In the genomic region with DNA sequence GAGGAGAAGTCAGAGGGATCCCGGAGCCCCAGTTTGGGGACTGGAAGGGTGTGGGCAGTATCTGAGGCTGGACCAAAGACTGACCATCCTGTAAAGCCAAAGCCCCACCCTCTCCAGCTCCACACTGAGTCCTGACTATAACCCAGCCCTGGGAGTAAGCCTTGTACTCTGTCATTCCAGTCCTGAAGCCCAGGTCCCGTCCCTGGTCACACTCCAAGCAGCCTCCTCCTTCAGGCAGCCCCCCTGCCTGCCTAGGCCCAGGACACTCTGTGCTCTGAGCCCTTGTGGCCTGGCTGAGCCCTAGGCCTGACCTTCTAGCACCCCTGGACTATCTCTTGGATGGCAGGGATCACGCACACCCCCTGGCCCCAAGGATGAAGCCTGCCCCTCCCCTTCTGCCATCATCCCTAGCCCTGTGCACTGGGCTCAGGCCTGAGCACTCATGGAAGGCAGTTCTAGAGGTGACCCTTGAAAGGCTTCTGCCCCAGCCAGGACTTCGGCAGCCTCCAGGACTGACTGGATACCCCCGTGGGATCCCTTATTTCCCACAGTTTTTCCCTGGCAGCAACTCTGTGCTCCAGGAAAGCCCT, we compare ENCODE assay signal across 26 cellular contexts. TPM values are rescaled to one million over a fixed set of nuclear protein-coding genes. Genes with fewer than 3 reads are reported as not detected.
DNase-seq lines count a peak whose midpoint lies in the region; ATAC-seq, FAIRE-seq and TF ChIP-seq lines count a peak whose summit lies in the region.
"Had no signal": no experiment of that assay in that cellular context is flagged by ENCODE, and none has a peak within 500 bp of the region (broad histone marks: within the 10 kb centered on the region; RNA-seq: fewer than 3 reads in every experiment).

No MANE protein-coding gene starts in this region.

- intact Hi-C loops in K562 (cut with micrococcal nuclease) (no loop called here), upper lobe of right lung (cut with DNase I) (no loop called here)

- TF ChIP-seq POLR2A in K562 (conservative IDR thresholded peaks at IDR 0.05) = no peak
- TF ChIP-seq POLR2A in GM18505 (IDR thresholded peaks at IDR 0.05; ENCODE audit: borderline replicate concordance, extremely low read depth, insufficient read depth, insufficient read length) = no peak

- in situ Hi-C loops in K562 (cut with MboI) = no loop called here

- no peak overlapping the region for H3K4me2 ChIP-seq in K562 (ENCODE audit: insufficient read depth, low read length)

- BruUV-seq in K562 (replicated peaks; lab: Mats Ljungman, UMichigan) = no TSS peak

- H3K4me1 ChIP-seq in K562 (replicated peaks in 1 of 2; ENCODE audit: control insufficient read depth in 2 of 2, insufficient read depth in 2 of 2, low read length in 2 of 2) (peaks cover 0 to 5% of the 10 kb centered on the region in 2 experiments; a peak in 1 of 5 replicates), upper lobe of right lung (no peaks in the 10 kb centered on the region)

- peaks cover 0 to 44% of the 10 kb centered on the region in 2 experiments; a peak in 3 of 5 replicates for H3K27me3 ChIP-seq in K562 (ENCODE audit: control insufficient read depth in 2 of 2, insufficient read depth in 2 of 2, low read length in 2 of 2)
- H3K27me3 ChIP-seq in upper lobe of right lung = no peaks in the 10 kb centered on the region

- no peak for ATAC-seq in K562
- ATAC-seq in upper lobe of right lung = no peak
- no peak for ATAC-seq in GM18505 (IDR thresholded peaks at IDR 0.05; ENCODE audit: unreplicated experiment)

- H3K4me1 Mint-ChIP-seq in progenitor cell of endocrine pancreas (ENCODE audit: low read depth) = peaks cover 1% of the 10 kb centered on the region
- H3K4me1 Mint-ChIP-seq: CD8-positive, alpha-beta memory T cell had no signal

- H3K79me2 ChIP-seq in K562 (ENCODE audit: control insufficient read depth, insufficient read depth, low read length) = no peaks in the 10 kb centered on the region

- no peak overlapping the region for H3K9ac ChIP-seq in K562 (ENCODE audit: insufficient read depth in 1 of 2, low read depth in 2 of 2, low read length in 2 of 2)

- H3K9me3 ChIP-seq in K562 (replicated peaks; ENCODE audit: control insufficient read depth, insufficient read depth, low read depth, low read length) (no peaks in the 10 kb centered on the region), upper lobe of right lung (no peaks in the 10 kb centered on the region)

- no peak for TF ChIP-seq EP300 in K562 (IDR thresholded peaks at IDR 0.05; ENCODE audit: low read length)

- no peak for FAIRE-seq in K562 (lab: Jason Lieb, UNC)
- FAIRE-seq: A204.1, G401.6, GM12892, GM18507, HTR-8/SVneo had no signal

- peaks cover 9% of the 10 kb centered on the region; the same call in 1 of the 2 replicates for H4K20me1 ChIP-seq in K562 (replicated peaks; ENCODE audit: control insufficient read depth, insufficient read depth, low read length)

- POLR2A ChIA-PET in K562 (lab: Yijun Ruan, JAX) = interaction anchor here (0.6 kb wide), 1 partner anchor 18 kb away, joined by 4 read pairs; no protein-coding TSS in a partner anchor

- no peak for TF ChIP-seq CTCF in K562 (IDR thresholded peaks at IDR 0.05 in 2 of 3, conservative IDR thresholded peaks at IDR 0.05 in 1 of 3; ENCODE audit: insufficient read depth in 2 of 3, low read depth in 1 of 3, low read length in 3 of 3)
- TF ChIP-seq CTCF in upper lobe of right lung (IDR thresholded peaks at IDR 0.05) = no peak
- no peak for TF ChIP-seq CTCF in progenitor cell of endocrine pancreas (IDR thresholded peaks at IDR 0.05; ENCODE audit: unreplicated experiment)

- no peaks in the 10 kb centered on the region for H3K9me3 Mint-ChIP-seq in progenitor cell of endocrine pancreas (ENCODE audit: low read depth)
- H3K9me3 Mint-ChIP-seq: CD8-positive, alpha-beta memory T cell had no signal

- H3K4me3 ChIP-seq in K562 (no peak overlapping the region), upper lobe of right lung (no peak overlapping the region)

- H3K9me1 ChIP-seq in K562 (ENCODE audit: control insufficient read depth, insufficient read depth, low read length) = no peaks in the 10 kb centered on the region

- peaks cover 34% of the 10 kb centered on the region for H3K27me3 Mint-ChIP-seq in progenitor cell of endocrine pancreas

- TF ChIP-seq RAD21 in K562 (CRISPR knock-in tag; conservative IDR thresholded peaks at IDR 0.05 in 1 of 2, IDR thresholded peaks at IDR 0.05 in 1 of 2) = no peak

- H3K27ac ChIP-seq in K562 (ENCODE audit: extremely low read depth, low read depth, low read length) = no peak overlapping the region
- H3K27ac ChIP-seq in upper lobe of right lung = no peak overlapping the region
- H3K27ac ChIP-seq: C4-2B had no signal

- 0% methylated on average over 3 of the region's 5 CpGs for WGBS in K562 (ENCODE audit: insufficient coverage, low coverage, missing lambda C conversion rate)

- H2AFZ ChIP-seq in K562 (ENCODE audit: low read depth, low read length) = no peak overlapping the region

- H3K36me3 Mint-ChIP-seq in progenitor cell of endocrine pancreas (ENCODE audit: insufficient read depth) = no peaks in the 10 kb centered on the region
- H3K36me3 Mint-ChIP-seq: CD8-positive, alpha-beta memory T cell had no signal

- H3K4me3 Mint-ChIP-seq in progenitor cell of endocrine pancreas (ENCODE audit: low read depth) = no peak overlapping the region
- H3K4me3 Mint-ChIP-seq: CD8-positive, alpha-beta memory T cell had no signal

- CTCF ChIA-PET in K562 (lab: Yijun Ruan, JAX; ENCODE audit: low intra/inter-chr PET ratio) = no interaction called here

- H3K36me3 ChIP-seq in K562 (ENCODE audit: control insufficient read depth, insufficient read depth, low read length) = no peaks in the 10 kb centered on the region
- H3K36me3 ChIP-seq in upper lobe of right lung = no peaks in the 10 kb centered on the region

- peak; percentile 31 for DNase-seq in activated effector memory CD4-positive, alpha-beta T cell treated with anti-CD3 and anti-CD28 coated beads, Interleukin-2, amount 50 U/mL, for 16 hours
- DNase-seq in activated effector memory CD4-positive, alpha-beta T cell treated with Interleukin-2 at 50 U/mL for 16 hours = no peak
- no peak for DNase-seq in K562 (ENCODE audit: extremely low read depth in 1 of 4, low spot score in 3 of 4)
- DNase-seq in mesenteric fat pad (ENCODE audit: low spot score) = peak; percentile 49
- peak; percentile 40 for DNase-seq in upper lobe of right lung
- no peak for DNase-seq in progenitor cell of endocrine pancreas (ENCODE audit: low spot score, unreplicated experiment)
- DNase-seq: Calu3; CD8-positive, alpha-beta memory T cell; GOT3; MV-4-11; NCI-H1105 treated with DMSO at 0.1 percent for 48 hours; NCI-H1694 treated with DMSO at 0.1 percent for 48 hours; NCI-H2081 treated with DMSO at 0.1 percent for 48 hours; NCI-H2171 treated with DMSO at 0.1 percent for 48 hours; NCI-H446; NCI-H526; OCI-M1; SHP77 had no signal

- H3K27ac Mint-ChIP-seq in progenitor cell of endocrine pancreas = no peak overlapping the region
- H3K27ac Mint-ChIP-seq: CD8-positive, alpha-beta memory T cell had no signal

TF ChIP-seq in K562, 482 proteins besides CTCF, POLR2A, EP300 and RAD21:
- TF ChIP-seq ZFP36 (IDR thresholded peaks at IDR 0.05; ENCODE audit: low read depth, low read length, partially characterized antibody) = peak; percentile 39
- TF ChIP-seq SIRT6 (IDR thresholded peaks at IDR 0.05; ENCODE audit: low read depth, low read length) = no peak
TF ChIP-seq in K562: peak in this region for 1.

RNA-seq across cellular contexts. Expression of gene ENHO, which starts 28.0 kb away (rescaled TPM):
- total RNA-seq in K562 (2011; cell fraction: chromatin; rRNA removed; ENCODE audit: low replicate concordance) = not detected in 2 replicates
- total RNA-seq in K562 (2011; cell fraction: nucleolus; rRNA removed) = not detected in 2 replicates
- not detected in 2 replicates for total RNA-seq in K562 (2011; cell fraction: nucleoplasm; rRNA removed)
- total RNA-seq in K562 (2014; rRNA removed) = 0.12 TPM in 1 of 2 replicates, not detected in the other
- total RNA-seq in K562 (2014; rRNA removed; fragmentation: Illumina TruSeq; extraction: Trizol) = not detected in 2 replicates
- not detected in 2 replicates for total RNA-seq in K562 (2015; rRNA removed; fragmentation: Illumina TruSeq; extraction: Trizol)
- total RNA-seq in K562 (2021) = 0.24 TPM in 1 of 2 replicates, not detected in the other
- not detected in 2 replicates for polyA plus RNA-seq in K562 (2011; rRNA removed)
- polyA plus RNA-seq in K562 (2011; cell fraction: cytosol; rRNA removed) = 0.06 TPM in 1 of 2 replicates, not detected in the other
- polyA plus RNA-seq in K562 (2011; cell fraction: nucleus; rRNA removed) = not detected in 2 replicates
- polyA plus RNA-seq in K562 (2012) = not detected in 2 replicates
- not detected in 2 replicates for polyA plus RNA-seq in K562 (2014; fragmentation: Illumina TruSeq; extraction: Trizol)
- polyA plus RNA-seq in K562 (2014; fragmentation: Nextera tagmentation; extraction: Ambion mirVana) = not detected
- polyA plus RNA-seq in K562 (2014; rRNA removed) = not detected in 2 replicates
- polyA minus RNA-seq in K562 (2011; rRNA and poly(A)+ RNA removed) = not detected in 2 replicates
- polyA minus RNA-seq in K562 (2011; cell fraction: cytosol; rRNA and poly(A)+ RNA removed) = not detected in 2 replicates
- polyA minus RNA-seq in K562 (2011; cell fraction: nucleus; rRNA and poly(A)+ RNA removed) = not detected in 2 replicates
- not detected for total RNA-seq in mesenteric fat pad
- total RNA-seq in upper lobe of right lung = 0.61 TPM
- total RNA-seq in progenitor cell of endocrine pancreas = 4.0 and 4.5 TPM in 2 replicates
- total RNA-seq: Calu3 had no signal
- polyA plus RNA-seq: CD8-positive, alpha-beta memory T cell had no signal

RNA-seq across cellular contexts. Expression of gene CNTFR, which starts 38.7 kb away (rescaled TPM):
- not detected in 2 replicates for total RNA-seq in K562 (2011; cell fraction: chromatin; rRNA removed; ENCODE audit: low replicate concordance)
- total RNA-seq in K562 (2011; cell fraction: nucleolus; rRNA removed) = not detected in 2 replicates
- not detected in 2 replicates for total RNA-seq in K562 (2011; cell fraction: nucleoplasm; rRNA removed)
- total RNA-seq in K562 (2014; rRNA removed) (not detected in 2 replicates), K562 (2014; rRNA removed; fragmentation: Illumina TruSeq; extraction: Trizol) (not detected in 2 replicates), K562 (2015; rRNA removed; fragmentation: Illumina TruSeq; extraction: Trizol) (not detected in 2 replicates), K562 (2021) (not detected in 2 replicates), mesenteric fat pad (116 TPM), upper lobe of right lung (2.9 TPM), progenitor cell of endocrine pancreas (2.3 and 2.7 TPM in 2 replicates)
- polyA plus RNA-seq in K562 (2011; rRNA removed) (not detected in 2 replicates), K562 (2014; fragmentation: Illumina TruSeq; extraction: Trizol) (not detected in 2 replicates), K562 (2014; fragmentation: Nextera tagmentation; extraction: Ambion mirVana) (not detected), K562 (2014; rRNA removed) (not detected in 2 replicates)
- not detected in 2 replicates for polyA plus RNA-seq in K562 (2011; cell fraction: cytosol; rRNA removed)
- not detected in 2 replicates for polyA plus RNA-seq in K562 (2011; cell fraction: nucleus; rRNA removed)
- not detected in 2 replicates for polyA plus RNA-seq in K562 (2012)
- polyA minus RNA-seq in K562 (2011; rRNA and poly(A)+ RNA removed) = not detected in 2 replicates
- polyA minus RNA-seq in K562 (2011; cell fraction: cytosol; rRNA and poly(A)+ RNA removed) = not detected in 2 replicates
- not detected in 2 replicates for polyA minus RNA-seq in K562 (2011; cell fraction: nucleus; rRNA and poly(A)+ RNA removed)
- total RNA-seq: Calu3; CD8-positive, alpha-beta memory T cell; Daoy had no signal
- polyA plus RNA-seq: CD8-positive, alpha-beta memory T cell had no signal

Comparison
In these comparisons a context has a peak if more than half of its experiments do, and no peak if none do; other contexts are left out.
1. DNase-seq: peak in activated effector memory CD4-positive, alpha-beta T cell treated with anti-CD3 and anti-CD28 coated beads, Interleukin-2, amount 50 U/mL, for 16 hours (single experiment), mesenteric fat pad (single experiment) and upper lobe of right lung (single experiment); none in activated effector memory CD4-positive, alpha-beta T cell treated with Interleukin-2 at 50 U/mL for 16 hours (single experiment), K562 (0 of 4) and progenitor cell of endocrine pancreas (single experiment).
2. RNA of gene CNTFR, which starts 38.7 kb away (total RNA-seq): 116 TPM in mesenteric fat pad (single experiment); 2.9 TPM in upper lobe of right lung (single experiment), 2.3 to 2.7 TPM in progenitor cell of endocrine pancreas and not detected in K562; every median in the first group is over 10 times any median in the second.